Comparison of ENCODE assay signal across 8 cellular contexts in the genomic region with DNA sequence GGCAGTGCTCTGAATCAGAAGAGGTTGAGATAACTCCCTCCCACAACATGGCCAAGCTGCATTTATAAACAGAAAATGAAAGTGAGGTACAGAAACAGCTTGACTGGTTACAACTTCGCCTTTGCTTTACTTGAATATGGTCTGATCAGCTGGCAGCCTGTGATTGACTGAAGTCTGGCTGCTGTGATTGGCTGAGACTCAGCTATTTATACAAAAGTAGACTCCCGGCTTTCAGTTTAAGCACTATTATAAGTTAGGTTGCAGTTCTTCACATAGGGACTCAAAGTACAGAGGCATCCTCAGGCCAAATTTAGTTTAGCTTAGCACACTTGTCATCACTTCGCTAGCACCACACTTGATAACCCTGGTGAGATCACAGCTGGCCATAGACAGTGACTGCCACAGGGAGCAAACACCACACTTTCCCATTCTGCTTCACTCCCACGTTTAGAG.
DNase-seq lines count a peak whose midpoint lies in the region; ATAC-seq and TF ChIP-seq lines count a peak whose summit lies in the region.

No MANE protein-coding gene starts in this region.

- H3K9me3 Mint-ChIP-seq in CD4-positive, alpha-beta T cell, result peaks cover 1% of the 10 kb centered on the region
- H3K9me3 Mint-ChIP-seq in neural progenitor cell (peaks cover 2% of the 10 kb centered on the region), chondrocyte (ENCODE audit: low read depth) (peaks cover 6% of the 10 kb centered on the region)

- no peaks in the 10 kb centered on the region for H3K36me3 Mint-ChIP-seq in CD4-positive, alpha-beta T cell (ENCODE audit: low read depth)
- no peaks in the 10 kb centered on the region for H3K36me3 Mint-ChIP-seq in neural progenitor cell
- no peaks in the 10 kb centered on the region for H3K36me3 Mint-ChIP-seq in chondrocyte (ENCODE audit: low read depth)

- H3K27me3 Mint-ChIP-seq in CD4-positive, alpha-beta T cell, result no peaks in the 10 kb centered on the region
- peaks cover 3% of the 10 kb centered on the region for H3K27me3 Mint-ChIP-seq in neural progenitor cell (ENCODE audit: insufficient read depth, low read depth)
- peaks cover 9% of the 10 kb centered on the region for H3K27me3 Mint-ChIP-seq in chondrocyte (ENCODE audit: low read depth)

- H3K27me3 ChIP-seq in CD4-positive, alpha-beta T cell (ENCODE audit: control insufficient read depth, insufficient read depth, low read length), result no peaks in the 10 kb centered on the region
- no peaks in the 10 kb centered on the region for H3K27me3 ChIP-seq in neural progenitor cell

- peak; percentile 66 for ATAC-seq in CD4-positive, alpha-beta T cell (ENCODE audit: poor library complexity)
- peak; percentile 99 for ATAC-seq in GM19452 (IDR thresholded peaks at IDR 0.05; ENCODE audit: unreplicated experiment)
- ATAC-seq in HG03378 (IDR thresholded peaks at IDR 0.05; ENCODE audit: unreplicated experiment), result peak; percentile 97

- no peaks in the 10 kb centered on the region for H3F3A ChIP-seq in neural progenitor cell (ENCODE audit: low read depth)

- no peaks in the 10 kb centered on the region for H3K36me3 ChIP-seq in neural progenitor cell

- no peaks in the 10 kb centered on the region for H3K79me2 ChIP-seq in neural progenitor cell (ENCODE audit: low read depth)

- no peak for DNase-seq in CD4-positive, alpha-beta T cell
- peak; percentile 2 for DNase-seq in brain pericyte (ENCODE audit: low read depth, low spot score)
- no peak for DNase-seq in neural progenitor cell (ENCODE audit: low spot score)
- no peak for DNase-seq in chondrocyte (ENCODE audit: low spot score)
- DNase-seq in activated CD8-positive, alpha-beta memory T cell treated with anti-CD3 and anti-CD28 coated beads, Interleukin-2, amount 50 U/mL, for 4 hours, result no peak
- DNase-seq in stimulated activated CD4-positive, alpha-beta T cell treated with anti-CD3 and anti-CD28 coated beads, Interleukin-4, amount 100 ng/mL, for 1 hour, result no peak

- intact Hi-C loops in CD4-positive, alpha-beta T cell (cut with DNase I, micrococcal nuclease), result no loop called here

- H3K4me1 Mint-ChIP-seq in CD4-positive, alpha-beta T cell (ENCODE audit: low read depth), result peaks cover 15% of the 10 kb centered on the region
- H3K4me1 Mint-ChIP-seq in neural progenitor cell (peaks cover 8% of the 10 kb centered on the region), chondrocyte (ENCODE audit: low read depth) (no peaks in the 10 kb centered on the region)

- no peak overlapping the region for H3K9ac ChIP-seq in neural progenitor cell

- POLR2A ChIA-PET in CD4-positive, alpha-beta T cell (lab: Charles Lee), result no interaction called here

- H3K27ac Mint-ChIP-seq in CD4-positive, alpha-beta T cell, result peak overlapping the region; percentile 38
- no peak overlapping the region for H3K27ac Mint-ChIP-seq in neural progenitor cell
- no peak overlapping the region for H3K27ac Mint-ChIP-seq in chondrocyte (ENCODE audit: unreplicated experiment)

- CTCF ChIA-PET in CD4-positive, alpha-beta T cell (lab: Charles Lee), result no interaction called here

- TF ChIP-seq CTCF in CD4-positive, alpha-beta T cell (IDR thresholded peaks at IDR 0.05), result no peak
- no peak for TF ChIP-seq CTCF in neural progenitor cell (IDR thresholded peaks at IDR 0.05)
- TF ChIP-seq CTCF in chondrocyte (IDR thresholded peaks at IDR 0.05), result no peak

- H3K4me3 Mint-ChIP-seq in CD4-positive, alpha-beta T cell, result no peak overlapping the region
- H3K4me3 Mint-ChIP-seq in neural progenitor cell, result no peak overlapping the region
- H3K4me3 Mint-ChIP-seq in chondrocyte (ENCODE audit: unreplicated experiment), result no peak overlapping the region

- no peak overlapping the region for H3K4me2 ChIP-seq in neural progenitor cell

- H2AFZ ChIP-seq in neural progenitor cell (replicated peaks), result peak overlapping the region; percentile 13

- H4K20me1 ChIP-seq in neural progenitor cell (ENCODE audit: low read depth), result no peaks in the 10 kb centered on the region

- no peak overlapping the region for H3K27ac ChIP-seq in CD4-positive, alpha-beta T cell (ENCODE audit: low read depth, low read length)
- H3K27ac ChIP-seq in neural progenitor cell, result no peak overlapping the region

- peaks cover 14% of the 10 kb centered on the region for H3K4me1 ChIP-seq in neural progenitor cell

- no peaks in the 10 kb centered on the region for H3K9me3 ChIP-seq in CD4-positive, alpha-beta T cell (ENCODE audit: control insufficient read depth, low read length)
- no peaks in the 10 kb centered on the region for H3K9me3 ChIP-seq in neural progenitor cell (ENCODE audit: low read depth)

- H3K4me3 ChIP-seq in neural progenitor cell, result no peak overlapping the region
